In the genomic region with DNA sequence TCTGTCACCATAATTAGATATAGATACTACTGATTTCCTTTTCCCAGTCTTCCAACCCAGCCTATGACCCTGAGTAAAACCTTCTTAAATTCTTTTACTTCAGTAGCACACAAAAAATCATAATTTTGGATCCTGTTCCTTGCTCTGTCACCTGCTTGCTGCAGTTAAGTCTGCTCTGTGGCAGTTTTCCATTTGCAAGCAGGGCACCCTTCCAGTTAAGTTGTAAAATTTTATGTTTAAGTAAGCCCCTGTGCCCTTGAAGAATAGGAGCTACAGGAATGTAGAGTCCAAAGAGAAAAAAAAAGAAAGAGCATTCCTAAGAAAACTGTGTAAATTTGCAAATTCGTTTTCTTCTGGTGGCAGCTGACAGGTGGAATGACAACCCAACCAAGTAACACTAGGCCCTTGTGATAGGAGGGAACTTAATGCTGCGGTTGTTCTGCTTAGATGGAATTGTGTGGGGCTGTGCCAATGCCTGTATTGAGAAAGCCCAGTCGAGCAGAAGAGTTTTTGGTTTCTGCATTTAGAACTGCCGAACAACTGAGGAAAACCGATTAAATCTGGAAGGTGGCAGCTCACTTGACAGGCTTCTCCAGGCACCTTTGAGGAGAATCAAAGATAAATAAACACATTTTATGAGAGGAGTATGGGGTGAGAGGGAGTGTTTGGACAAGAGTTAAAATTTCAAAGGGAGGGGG, we compare ENCODE assay signal across 22 cellular contexts.
DNase-seq lines count a peak whose midpoint lies in the region; ATAC-seq lines count a peak whose summit lies in the region.
"Had no signal": no experiment of that assay in that cellular context is flagged by ENCODE, and none has a peak within 500 bp of the region (broad histone marks: within the 10 kb centered on the region; RNA-seq: fewer than 3 reads in every experiment).

No MANE protein-coding gene starts in this region.

- H3K4me3 ChIP-seq in rectal smooth muscle tissue (ENCODE audit: low read length), result no peak overlapping the region

- no peaks in the 10 kb centered on the region for H3K27me3 ChIP-seq in rectal smooth muscle tissue (ENCODE audit: control insufficient read depth, insufficient read depth, low read length)
- H3K27me3 ChIP-seq: brain microvascular endothelial cell, neutrophil had no signal

- intact Hi-C loops in left colon (cut with DNase I, micrococcal nuclease), result no loop called here

- H3K4me1 ChIP-seq in rectal smooth muscle tissue (ENCODE audit: control insufficient read depth, insufficient read depth, low read length), result peaks cover 36% of the 10 kb centered on the region
- H3K4me1 ChIP-seq: Caco-2 had no signal

- peaks cover 2% of the 10 kb centered on the region for H3K36me3 ChIP-seq in rectal smooth muscle tissue (ENCODE audit: control insufficient read depth, insufficient read depth, low read length)
- H3K36me3 ChIP-seq: brain microvascular endothelial cell, neutrophil had no signal

- no peak overlapping the region for H3K9ac ChIP-seq in rectal smooth muscle tissue (ENCODE audit: low read length)

- H3K27ac ChIP-seq in rectal smooth muscle tissue (ENCODE audit: low read depth, low read length), result peak overlapping the region; percentile 93
- H3K27ac ChIP-seq: brain microvascular endothelial cell, neutrophil, VCaP had no signal

- ATAC-seq in left colon, result peak; percentile 29
- no peak for ATAC-seq in HG02763 (IDR thresholded peaks at IDR 0.05; ENCODE audit: unreplicated experiment)

- DNase-seq in cerebellum (ENCODE audit: low spot score) (peak; percentile 1), left colon (peak in 1 of 2 donors; percentile 35), NCI-H1436 treated with DMSO at 0.1 percent for 48 hours (lab: John Stamatoyannopoulos, UW) (no peak), T-helper 2 cell (no peak), dedifferentiated amniotic fluid mesenchymal stem cell (ENCODE audit: extremely low spot score) (no peak)
- DNase-seq: activated CD4-positive, alpha-beta memory T cell treated with anti-CD3 and anti-CD28 coated beads for 36 hours; activated naive CD4-positive, alpha-beta T cell treated with anti-CD3 and anti-CD28 coated beads, Interleukin-2, amount 10 ng/mL, durations not matched to agents 7 days and 5 days; brain microvascular endothelial cell; Caco-2; erythroblast; HCEC 1CT; immature natural killer cell; Karpas-422; NCI-H1105; NCI-H2107; NCI-H526 treated with DMSO at 0.1 percent for 48 hours; SHP77; stimulated activated CD4-positive, alpha-beta T cell treated with anti-CD3 and anti-CD28 coated beads, Interleukin-2, amount 100 ng/mL, for 24 hours had no signal
